8 cellular contexts compared by ENCODE assay signal in genomic region chr18:75209952-75210261, GRCh38. TPM values are rescaled to one million over a fixed set of nuclear protein-coding genes. Genes with fewer than 3 reads are reported as not detected.
DNase-seq lines count a peak whose midpoint lies in the region; TF ChIP-seq lines count a peak whose summit lies in the region.

No MANE protein-coding gene starts in this region.

- 0 to 1% (median 1%) methylated on average over 8 of the region's 8 CpGs for WGBS in spleen, 5 donors

- H4K20me1 ChIP-seq in SU-DHL-6 (ENCODE audit: low read depth, low read length): peaks cover 9% of the 10 kb centered on the region; the same call in 1 of the 2 replicates

- H3K9me3 ChIP-seq in SU-DHL-6 (ENCODE audit: insufficient read depth, low read length): no peaks in the 10 kb centered on the region
- no peaks in the 10 kb centered on the region for H3K9me3 ChIP-seq in spleen

- peak overlapping the region; percentile 93 for H2AFZ ChIP-seq in SU-DHL-6 (ENCODE audit: low read depth, low read length, severe bottlenecking)

- TF ChIP-seq CTCF in SU-DHL-6 (IDR thresholded peaks at IDR 0.05; ENCODE audit: insufficient read depth, low read length, poor library complexity, severe bottlenecking) (no peak), foreskin fibroblast (IDR thresholded peaks at IDR 0.05; ENCODE audit: low read depth, low read length) (no peak), spleen (IDR thresholded peaks at IDR 0.05 in 8 of 11, conservative IDR thresholded peaks at IDR 0.05 in 3 of 11) (no peak), GM13977 (IDR thresholded peaks at IDR 0.05; ENCODE audit: extremely low read depth, insufficient read depth, missing control alignments) (no peak)

- H3K9ac ChIP-seq in SU-DHL-6 (ENCODE audit: low read length): peak overlapping the region; percentile 65

- peaks cover 20% of the 10 kb centered on the region for H3K36me3 Mint-ChIP-seq in activated CD4-positive, alpha-beta T cell treated with anti-CD3 and anti-CD28 coated beads, Interleukin-2, amount 10 ng/mL, durations not matched to agents 24 days and 14 days (ENCODE audit: low read depth)

- H3F3A ChIP-seq in SU-DHL-6 (ENCODE audit: insufficient read depth): peaks cover 4% of the 10 kb centered on the region

- intact Hi-C loops in activated CD4-positive, alpha-beta T cell treated with anti-CD3 and anti-CD28 coated beads, Interleukin-2, amount 10 ng/mL, durations not matched to agents 24 days and 14 days (cut with micrococcal nuclease): loop anchor here (1.0 to 10.0 kb wide), 8 partner anchors 37 to 1282 kb away; partner anchors contain the start of genes FBXO15, TIMM21 and ZNF407
- intact Hi-C loops in spleen (cut with DNase I; ENCODE audit: low total_unique reads): no loop called here

- peak overlapping the region; percentile 74 for H3K27ac ChIP-seq in SU-DHL-6 (ENCODE audit: low read depth, low read length)
- peak overlapping the region; percentile 92 to 97 (median 96) for H3K27ac ChIP-seq in spleen

- peaks cover 23 to 78% (median 64%) of the 10 kb centered on the region in 6 donors for H3K4me1 ChIP-seq in spleen

- no peak for TF ChIP-seq POLR2A in spleen (IDR thresholded peaks at IDR 0.05)

- H3K27me3 ChIP-seq in SU-DHL-6 (ENCODE audit: low read length) (no peaks in the 10 kb centered on the region), spleen (replicated peaks in 1 of 7) (peaks cover 0 to 10% (median 0%) of the 10 kb centered on the region in 7 donors)

- in situ Hi-C loops in GM13977 (cut with MboI; ENCODE audit: low pct_unique_long_range_greater_than_20kb, low sequenced_read_pairs, unreplicated experiment): no loop called here

- peak overlapping the region; percentile 69 for H3K4me2 ChIP-seq in SU-DHL-6 (ENCODE audit: low read depth, low read length, poor library complexity, severe bottlenecking)

- H3K4me3 Mint-ChIP-seq in activated CD4-positive, alpha-beta T cell treated with anti-CD3 and anti-CD28 coated beads, Interleukin-2, amount 10 ng/mL, durations not matched to agents 24 days and 14 days: peak overlapping the region; percentile 97

- no peaks in the 10 kb centered on the region for H3K9me3 Mint-ChIP-seq in activated CD4-positive, alpha-beta T cell treated with anti-CD3 and anti-CD28 coated beads, Interleukin-2, amount 10 ng/mL, durations not matched to agents 24 days and 14 days

- H3K4me1 Mint-ChIP-seq in activated CD4-positive, alpha-beta T cell treated with anti-CD3 and anti-CD28 coated beads, Interleukin-2, amount 10 ng/mL, durations not matched to agents 24 days and 14 days: peaks cover 52% of the 10 kb centered on the region

- H3K4me3 ChIP-seq in SU-DHL-6 (ENCODE audit: insufficient read depth, low read length, poor library complexity, severe bottlenecking): peak overlapping the region; percentile 97
- H3K4me3 ChIP-seq in foreskin fibroblast (ENCODE audit: low read depth in 1 of 2, low read length in 2 of 2): peak overlapping the region; percentile 75 to 98
- H3K4me3 ChIP-seq in spleen: peak overlapping the region; percentile 84 to 99 (median 92)

- DNase-seq in activated CD4-positive, alpha-beta T cell treated with anti-CD3 and anti-CD28 coated beads, Interleukin-2, amount 10 ng/mL, durations not matched to agents 24 days and 14 days: no peak
- DNase-seq in activated CD4-positive, alpha-beta T cell treated with anti-CD3 and anti-CD28 coated beads, Interleukin-2, amount 50 U/mL, for 1 hour: no peak
- DNase-seq in foreskin fibroblast: no peak
- DNase-seq in spleen: no peak
- no peak for DNase-seq in AG20443 (ENCODE audit: low spot score)
- DNase-seq in medulla oblongata (ENCODE audit: extremely low spot score): no peak
- no peak for DNase-seq in GM13977 (ENCODE audit: low spot score)

- H3K79me2 ChIP-seq in SU-DHL-6 (ENCODE audit: insufficient read depth, low read length): no peaks in the 10 kb centered on the region

- H3K9me2 ChIP-seq in SU-DHL-6 (replicated peaks; ENCODE audit: insufficient read depth, low read length): no peaks in the 10 kb centered on the region

- H3K27me3 Mint-ChIP-seq in activated CD4-positive, alpha-beta T cell treated with anti-CD3 and anti-CD28 coated beads, Interleukin-2, amount 10 ng/mL, durations not matched to agents 24 days and 14 days: peaks cover 24% of the 10 kb centered on the region

- H3K27ac Mint-ChIP-seq in activated CD4-positive, alpha-beta T cell treated with anti-CD3 and anti-CD28 coated beads, Interleukin-2, amount 10 ng/mL, durations not matched to agents 24 days and 14 days: peak overlapping the region; percentile 95

- no peaks in the 10 kb centered on the region for H3K36me3 ChIP-seq in SU-DHL-6 (ENCODE audit: low read length)
- H3K36me3 ChIP-seq in spleen: no peaks in the 10 kb centered on the region

RNA-seq across cellular contexts. Expression of gene TSHZ1, which starts 0.7 kb away (rescaled TPM):
- total RNA-seq in activated CD4-positive, alpha-beta T cell treated with anti-CD3 and anti-CD28 coated beads, Interleukin-2, amount 10 ng/mL, durations not matched to agents 24 days and 14 days: 12.4 and 12.5 TPM in 2 replicates
- total RNA-seq in spleen: 10 to 100 TPM; 14.9 to 26.4 (median 19.7) TPM
- polyA plus RNA-seq in spleen: 1 to 10 TPM; 4.1 to 6.1 (median 4.2) TPM

RNA-seq across cellular contexts. Expression of gene PTGR3, which starts 1.0 kb away (rescaled TPM):
- total RNA-seq in activated CD4-positive, alpha-beta T cell treated with anti-CD3 and anti-CD28 coated beads, Interleukin-2, amount 10 ng/mL, durations not matched to agents 24 days and 14 days: 23.3 and 23.6 TPM in 2 replicates
- 10 to 100 TPM; 23.6 to 43.8 (median 36.7) TPM for total RNA-seq in spleen
- polyA plus RNA-seq in spleen: 10 to 100 TPM; 11.1 to 16.8 (median 12.3) TPM
